18 cellular contexts compared by ENCODE assay signal in the genomic region with DNA sequence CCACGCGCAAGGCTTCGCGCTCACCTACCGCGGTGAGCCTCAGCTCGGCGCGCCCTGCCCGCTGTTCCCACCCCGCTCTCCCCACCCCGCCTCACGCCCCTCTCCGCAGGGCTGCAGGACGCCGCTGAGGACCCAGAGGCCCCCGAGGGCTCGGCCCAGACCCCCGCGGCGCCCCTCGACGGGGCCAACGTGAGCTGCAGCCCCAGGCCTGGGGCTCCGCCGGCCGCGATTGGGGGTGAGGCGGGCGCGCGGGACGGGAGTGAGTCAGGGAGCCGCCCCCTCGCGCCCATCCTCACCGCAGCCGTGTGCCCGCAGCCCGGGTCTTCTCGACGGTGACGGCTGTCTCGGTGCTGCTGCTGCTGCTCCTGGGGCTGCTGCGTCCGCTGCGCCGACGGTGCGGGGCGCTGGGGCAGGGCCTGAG. TPM values are rescaled to one million over a fixed set of nuclear protein-coding genes. Genes with fewer than 3 reads are reported as not detected.
A peak's percentile ranks its signal among the peaks of the same experiment; 100 is the strongest.
DNase-seq lines count a peak whose midpoint lies in the region; ATAC-seq and TF ChIP-seq lines count a peak whose summit lies in the region.
"Had no signal": no experiment of that assay in that cellular context is flagged by ENCODE, and none has a peak within 500 bp of the region (broad histone marks: within the 10 kb centered on the region; RNA-seq: fewer than 3 reads in every experiment).

No MANE protein-coding gene starts in this region.

- peaks cover 38% of the 10 kb centered on the region for H3K79me2 ChIP-seq in DOHH2 (ENCODE audit: control insufficient read depth, low read length)
- H3K79me2 ChIP-seq in osteoblast (ENCODE audit: insufficient read depth, low read length): peaks cover 2% of the 10 kb centered on the region

- H2AFZ ChIP-seq in osteoblast (ENCODE audit: low read length): no peak overlapping the region

- H3K36me3 ChIP-seq in DOHH2 (ENCODE audit: control insufficient read depth, low read length) (peaks cover 42% of the 10 kb centered on the region), ascending aorta (no peaks in the 10 kb centered on the region), osteoblast (ENCODE audit: insufficient read depth, low read length) (no peaks in the 10 kb centered on the region)
- H3K36me3 ChIP-seq: ovary, transverse colon had no signal

- intact Hi-C loops in ascending aorta (cut with DNase I): no loop called here

- ATAC-seq in HG02610 (IDR thresholded peaks at IDR 0.05; ENCODE audit: unreplicated experiment): no peak
- ATAC-seq: activated CD8-positive, alpha-beta T cell treated with anti-CD3 and anti-CD28 coated beads for 36 hours; activated T-cell treated with anti-CD3 and anti-CD28 coated beads, Interleukin-2, amount 50 U/mL, for 72 hours; stimulated activated effector memory CD8-positive, alpha-beta T cell treated with anti-CD3 and anti-CD28 coated beads, Interleukin-12 subunit alpha, Interleukin-12 subunit beta, amount 100 ng/mL, for 72 hours had no signal

- H4K20me1 ChIP-seq in DOHH2 (ENCODE audit: control insufficient read depth, insufficient read depth, low read depth, low read length) (peaks cover 10% of the 10 kb centered on the region), osteoblast (ENCODE audit: insufficient read depth, low read length) (peaks cover 12% of the 10 kb centered on the region)

- H3K27me3 ChIP-seq in DOHH2 (ENCODE audit: control insufficient read depth, low read length) (no peaks in the 10 kb centered on the region), ascending aorta (peaks cover 56% of the 10 kb centered on the region), osteoblast (ENCODE audit: insufficient read depth, low read length) (peaks cover 53% of the 10 kb centered on the region)
- H3K27me3 ChIP-seq: BE2C had no signal

- no peaks in the 10 kb centered on the region for H3K9me2 ChIP-seq in DOHH2 (replicated peaks; ENCODE audit: control insufficient read depth, low read length)
- H3K9me2 ChIP-seq: SK-N-SH had no signal

- TF ChIP-seq CTCF in DOHH2 (IDR thresholded peaks at IDR 0.05; ENCODE audit: low read depth, low read length, poor library complexity, severe bottlenecking) (no peak), ascending aorta (IDR thresholded peaks at IDR 0.05) (no peak), osteoblast (IDR thresholded peaks at IDR 0.05; ENCODE audit: extremely low read depth, low read depth, low read length) (no peak)

- H3K27ac ChIP-seq in DOHH2 (ENCODE audit: low read depth, low read length) (peak overlapping the region; percentile 96; the same call in 1 of the 2 replicates), ascending aorta (no peak overlapping the region), osteoblast (ENCODE audit: low read depth, low read length) (no peak overlapping the region)
- H3K27ac ChIP-seq: ovary, skin epidermis, transverse colon had no signal

- H3F3A ChIP-seq in DOHH2 (ENCODE audit: control insufficient read depth, insufficient read depth): peaks cover 29% of the 10 kb centered on the region

- H3K9me3 ChIP-seq in DOHH2 (ENCODE audit: control insufficient read depth, insufficient read depth, low read length) (no peaks in the 10 kb centered on the region), ascending aorta (no peaks in the 10 kb centered on the region), osteoblast (ENCODE audit: low read depth, low read length) (no peaks in the 10 kb centered on the region)
- H3K9me3 ChIP-seq: BE2C, HAP-1, ovary, SK-N-SH, transverse colon had no signal

- H3K4me3 ChIP-seq in DOHH2 (ENCODE audit: low read length) (peak overlapping the region; percentile 92), ascending aorta (peak overlapping the region; percentile 29 to 46), osteoblast (ENCODE audit: insufficient read depth, low read length) (no peak overlapping the region)
- H3K4me3 ChIP-seq: HAP-1, ovary had no signal

- H3K4me1 ChIP-seq in DOHH2 (ENCODE audit: control insufficient read depth, low read length) (peaks cover 72% of the 10 kb centered on the region), ascending aorta (peaks cover 34 to 44% of the 10 kb centered on the region in 2 donors), osteoblast (ENCODE audit: insufficient read depth, low read length) (peaks cover 4% of the 10 kb centered on the region)

- H3K4me2 ChIP-seq in DOHH2 (ENCODE audit: low read length): peak overlapping the region; percentile 97
- no peak overlapping the region for H3K4me2 ChIP-seq in osteoblast (ENCODE audit: insufficient read depth, low read length)
- H3K4me2 ChIP-seq: SK-N-SH had no signal

- DNase-seq in ascending aorta (ENCODE audit: low spot score in 2 of 2): no peak
- DNase-seq in osteoblast (ENCODE audit: insufficient read length, low spot score, missing footprints): peak; percentile 58
- DNase-seq in activated CD8-positive, alpha-beta memory T cell treated with anti-CD3 and anti-CD28 coated beads for 24 hours: no peak
- no peak for DNase-seq in T-helper 2 cell
- DNase-seq: activated CD8-positive, alpha-beta T cell treated with anti-CD3 and anti-CD28 coated beads for 36 hours; activated naive CD8-positive, alpha-beta T cell treated with anti-CD3 and anti-CD28 coated beads, Interleukin-2, amount 10 ng/mL, durations not matched to agents 7 days and 5 days; BE2C; NCI-H1417 treated with DMSO at 0.1 percent for 48 hours; SK-N-SH had no signal

RNA-seq across cellular contexts. Expression of a gene that starts 1.9 kb away (rescaled TPM):
- total RNA-seq in ascending aorta (9.2 TPM), osteoblast (1.5 and 1.8 TPM in 2 replicates)

RNA-seq across cellular contexts. Expression of a gene that starts 3.1 kb away (rescaled TPM):
- total RNA-seq in ascending aorta: not detected
- not detected in 2 replicates for total RNA-seq in osteoblast

RNA-seq across cellular contexts. Expression of a gene that starts 13.0 kb away (rescaled TPM):
- total RNA-seq in ascending aorta: not detected
- 1.4 and 2.1 TPM in 2 replicates for total RNA-seq in osteoblast

RNA-seq across cellular contexts. Expression of a gene that starts 45.5 kb away (rescaled TPM):
- total RNA-seq in ascending aorta (not detected), osteoblast (not detected in 2 replicates)
- total RNA-seq: activated CD8-positive, alpha-beta T cell treated with anti-CD3 and anti-CD28 coated beads for 36 hours; activated naive CD8-positive, alpha-beta T cell treated with anti-CD3 and anti-CD28 coated beads, Interleukin-2, amount 10 ng/mL, durations not matched to agents 7 days and 5 days had no signal

RNA-seq across cellular contexts. Expression of a gene that starts 50.8 kb away (rescaled TPM):
- total RNA-seq in ascending aorta (not detected), osteoblast (under 0.01 TPM in 1 of 2 replicates, not detected in the other)
- total RNA-seq: activated CD8-positive, alpha-beta T cell treated with anti-CD3 and anti-CD28 coated beads for 36 hours; activated naive CD8-positive, alpha-beta T cell treated with anti-CD3 and anti-CD28 coated beads, Interleukin-2, amount 10 ng/mL, durations not matched to agents 7 days and 5 days; activated T-cell treated with anti-CD3 and anti-CD28 coated beads, Interleukin-2, amount 50 U/mL, for 72 hours; bronchial epithelial cell; transverse colon had no signal
